ENCODE assay signal across 8 cellular contexts in the genomic region with DNA sequence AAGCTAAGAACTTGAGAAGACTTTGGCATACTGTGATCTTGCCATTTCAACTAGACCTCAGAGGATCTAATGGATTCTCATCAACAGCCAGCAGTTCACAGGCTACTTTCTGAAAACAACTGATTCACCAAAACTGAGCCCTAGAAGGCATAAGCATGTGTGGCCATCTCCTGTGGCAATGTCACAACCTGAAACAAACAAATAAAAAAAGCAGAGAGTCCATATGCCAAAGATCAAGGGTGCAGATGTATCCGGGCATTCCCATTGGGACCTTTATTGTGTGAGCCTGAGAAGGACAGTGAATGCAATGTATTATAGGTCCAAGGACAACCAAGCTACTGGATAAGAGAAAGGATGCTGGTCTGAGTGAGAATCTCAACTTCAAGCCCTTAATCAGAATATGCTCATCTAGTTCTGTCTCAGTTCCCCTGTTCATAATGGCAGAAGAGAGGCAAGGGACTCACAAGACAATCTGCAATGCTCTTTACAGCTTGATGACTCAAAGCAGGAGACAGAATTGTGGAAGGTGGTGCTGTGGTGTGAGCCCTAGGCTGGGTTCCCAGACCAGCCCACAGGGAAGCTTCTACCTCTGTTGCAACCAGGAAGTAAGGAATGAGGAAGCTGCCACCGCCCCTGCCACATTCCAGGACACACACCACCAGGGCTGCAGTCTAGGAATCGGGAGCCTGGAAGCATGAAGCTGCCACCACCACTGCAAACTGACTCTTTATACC.
A peak's percentile ranks its signal among the peaks of the same experiment; 100 is the strongest.
DNase-seq lines count a peak whose midpoint lies in the region; ATAC-seq and TF ChIP-seq lines count a peak whose summit lies in the region.

No MANE protein-coding gene starts in this region.

- TF ChIP-seq CTCF in choroid plexus epithelial cell (conservative IDR thresholded peaks at IDR 0.05; ENCODE audit: low read depth, low read length) (no peak), natural killer cell (IDR thresholded peaks at IDR 0.05) (no peak)

- peak; percentile 3 for DNase-seq in Caki2 (ENCODE audit: low read depth)
- DNase-seq in choroid plexus epithelial cell (ENCODE audit: low read depth), result peak; percentile 54
- DNase-seq in sciatic nerve (ENCODE audit: low spot score), result no peak
- DNase-seq in natural killer cell, result no peak
- DNase-seq in RKO (ENCODE audit: low spot score), result no peak
- DNase-seq in SHP77 (lab: John Stamatoyannopoulos, UW), result no peak

- H3K4me1 Mint-ChIP-seq in natural killer cell, result no peaks in the 10 kb centered on the region

- intact Hi-C loops in sciatic nerve (cut with DNase I), result no loop called here
- intact Hi-C loops in natural killer cell (cut with micrococcal nuclease), result no loop called here

- peaks cover 0 to 12% of the 10 kb centered on the region in 2 donors for H3K27me3 Mint-ChIP-seq in natural killer cell (ENCODE audit: low read depth in 2 of 2)

- H3K27ac Mint-ChIP-seq in natural killer cell, result no peak overlapping the region

- no peak overlapping the region for H3K4me3 ChIP-seq in choroid plexus epithelial cell (ENCODE audit: low read depth, low read length)

- no peak overlapping the region for H3K4me3 Mint-ChIP-seq in natural killer cell

- no peaks in the 10 kb centered on the region for H3K36me3 Mint-ChIP-seq in natural killer cell

- in situ Hi-C loops in Caki2 (cut with HindIII; ENCODE audit: low pct_unique_long_range_greater_than_20kb, low sequenced_read_pairs), result no loop called here

- ATAC-seq in GM19463 (IDR thresholded peaks at IDR 0.05; ENCODE audit: unreplicated experiment) (peak; percentile 97), HG03196 (IDR thresholded peaks at IDR 0.05; ENCODE audit: unreplicated experiment) (peak; percentile 84), sciatic nerve (peak; percentile 61), natural killer cell (no peak)

- no peaks in the 10 kb centered on the region for H3K9me3 Mint-ChIP-seq in natural killer cell

Comparison
In these comparisons a context has a peak if more than half of its experiments do, and no peak if none do; other contexts are left out.
1. DNase-seq: peak in Caki2 (single experiment) and choroid plexus epithelial cell (single experiment); none in sciatic nerve (single experiment), natural killer cell (single experiment), RKO (single experiment) and SHP77 (0 of 2).
2. ATAC-seq: peak in GM19463 (single experiment), HG03196 (single experiment) and sciatic nerve (single experiment); none in natural killer cell (0 of 3).